ENCODE assay signal across 9 cellular contexts in the genomic region with DNA sequence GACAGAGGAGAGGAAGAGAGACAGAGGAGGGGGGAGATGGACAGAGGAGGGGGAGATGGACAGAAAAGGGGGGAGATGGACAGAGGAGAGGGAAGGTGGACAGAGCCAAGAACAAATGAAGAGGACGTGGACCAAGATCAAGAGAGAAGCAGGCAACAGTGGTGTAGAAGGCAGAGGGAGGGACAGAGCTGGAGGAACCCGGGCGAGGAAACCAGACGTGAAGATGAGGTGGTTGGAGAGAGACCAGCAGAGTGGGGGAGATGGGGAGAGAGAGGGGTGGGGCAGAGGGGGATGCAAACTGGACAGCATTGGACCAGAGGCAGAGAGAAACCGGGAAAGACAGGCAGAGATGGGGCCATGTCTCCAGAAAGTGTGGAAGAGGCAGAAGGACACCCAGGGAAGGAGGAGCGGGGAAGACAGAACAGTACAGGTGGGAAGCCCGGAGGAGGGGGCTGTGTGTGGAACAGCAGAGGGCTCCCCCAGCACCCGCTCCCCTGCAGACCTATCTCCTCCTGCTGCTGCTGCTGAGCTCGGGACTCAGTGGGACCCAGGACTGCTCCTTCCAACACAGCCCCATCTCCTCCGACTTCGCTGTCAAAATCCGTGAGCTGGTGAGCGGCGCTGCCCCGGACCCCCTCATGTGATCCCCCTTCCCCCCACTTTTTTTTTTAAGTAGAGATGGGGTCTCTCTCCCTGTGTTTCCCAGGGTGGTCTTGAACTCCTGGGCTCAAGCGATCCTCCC. TPM values are rescaled to one million over a fixed set of nuclear protein-coding genes. Genes with fewer than 3 reads are reported as not detected.
DNase-seq lines count a peak whose midpoint lies in the region; TF ChIP-seq lines count a peak whose summit lies in the region.
"Had no signal": no experiment of that assay in that cellular context is flagged by ENCODE, and none has a peak within 500 bp of the region (broad histone marks: within the 10 kb centered on the region; RNA-seq: fewer than 3 reads in every experiment).

No MANE protein-coding gene starts in this region.

- POLR2A ChIA-PET in CD4-positive, alpha-beta memory T cell (lab: Charles Lee; ENCODE audit: partially characterized antibody): interaction anchor here (0.6 to 4.8 kb wide), 16 partner anchors 8 to 310 kb away, joined by 3 to 79 read pairs (median 4); partner anchors contain the start of genes ALDH16A1, PIH1D1, PRMT1 and RPL13A

- H3K9ac ChIP-seq in duodenal mucosa (ENCODE audit: low read depth in 1 of 2, low read length in 2 of 2): peak overlapping the region; percentile 60 to 82
- H3K9ac ChIP-seq: parathyroid adenoma had no signal

- peak overlapping the region; percentile 96 for H3K27ac ChIP-seq in CD4-positive, alpha-beta memory T cell (ENCODE audit: low read depth, low read length)
- peak overlapping the region; percentile 85 for H3K27ac ChIP-seq in KOPT-K1 (ENCODE audit: low read depth, low read length, poor library complexity, severe bottlenecking)
- no peak overlapping the region for H3K27ac ChIP-seq in duodenal mucosa (ENCODE audit: low read depth, low read length)
- H3K27ac ChIP-seq in sigmoid colon: peak overlapping the region; percentile 77 to 84 (median 80)

- H3K27me3 ChIP-seq in CD4-positive, alpha-beta memory T cell (ENCODE audit: insufficient read depth, low read length): no peaks in the 10 kb centered on the region
- H3K27me3 ChIP-seq in duodenal mucosa (ENCODE audit: control insufficient read depth in 1 of 2, insufficient read depth in 2 of 2, low read length in 2 of 2): no peaks in the 10 kb centered on the region
- no peaks in the 10 kb centered on the region for H3K27me3 ChIP-seq in sigmoid colon

- DNase-seq in CD4-positive, alpha-beta memory T cell: peak in 2 of 5 donors; percentile 26 to 32
- DNase-seq in sigmoid colon (no peak), NCI-H2227 (lab: John Stamatoyannopoulos, UW; ENCODE audit: unreplicated experiment) (no peak), SIG-M5 treated with dmso at 0.1 percent for 504 hours (lab: John Stamatoyannopoulos, UW; ENCODE audit: unreplicated experiment) (no peak), DMS53 treated with DMSO at 0.1 percent for 48 hours (lab: John Stamatoyannopoulos, UW; ENCODE audit: unreplicated experiment) (no peak)
- no peak for DNase-seq in activated effector memory CD4-positive, alpha-beta T cell treated with Interleukin-2 at 50 U/mL for 16 hours

- H3K36me3 Mint-ChIP-seq in CD4-positive, alpha-beta memory T cell: peaks cover 16 to 27% of the 10 kb centered on the region in 2 donors

- no peak for TF ChIP-seq EP300 in sigmoid colon (IDR thresholded peaks at IDR 0.05)

- peak overlapping the region; percentile 91 to 99 (median 98) for H3K27ac Mint-ChIP-seq in CD4-positive, alpha-beta memory T cell

- 63 to 66% methylated on average over 16 of the region's 16 CpGs for WGBS in sigmoid colon, 2 donors

- H3K4me3 ChIP-seq in CD4-positive, alpha-beta memory T cell (ENCODE audit: low read length in 2 of 2): peak overlapping the region; percentile 77 to 94
- H3K4me3 ChIP-seq in duodenal mucosa (ENCODE audit: low read depth in 1 of 2, low read length in 2 of 2) (peak overlapping the region; percentile 67 to 81), sigmoid colon (peak overlapping the region in 1 of 4 donors; percentile 75)

- CTCF ChIA-PET in CD4-positive, alpha-beta memory T cell (lab: Charles Lee; ENCODE audit: partially characterized antibody): interaction anchor here (0.5 to 2.2 kb wide), 21 partner anchors 9 to 202 kb away, joined by 3 to 14 read pairs (median 5); partner anchors contain the start of genes ALDH16A1, PIH1D1 and PRMT1

- no peak for TF ChIP-seq POLR2A in sigmoid colon (IDR thresholded peaks at IDR 0.05)

- intact Hi-C loops in CD4-positive, alpha-beta memory T cell (cut with micrococcal nuclease): loop anchor here (2.0 kb wide), 1 partner anchor 209 kb away; no protein-coding TSS in a partner anchor
- intact Hi-C loops in sigmoid colon (cut with DNase I): loop anchor here (10.0 kb wide), 1 partner anchor 841 kb away; the partner anchor contains the start of gene DBP

- peaks cover 65% of the 10 kb centered on the region for H3K4me1 ChIP-seq in CD4-positive, alpha-beta memory T cell (ENCODE audit: insufficient read depth, low read length)
- peaks cover 4 to 11% of the 10 kb centered on the region in 2 donors for H3K4me1 ChIP-seq in duodenal mucosa (ENCODE audit: control insufficient read depth in 1 of 2, insufficient read depth in 2 of 2, low read length in 2 of 2)
- peaks cover 0 to 27% (median 16%) of the 10 kb centered on the region in 4 donors for H3K4me1 ChIP-seq in sigmoid colon

- H3K4me1 Mint-ChIP-seq in CD4-positive, alpha-beta memory T cell: peaks cover 20 to 67% (median 36%) of the 10 kb centered on the region in 4 donors

- no peak for TF ChIP-seq CTCF in sigmoid colon (IDR thresholded peaks at IDR 0.05)

- H3K36me3 ChIP-seq in CD4-positive, alpha-beta memory T cell (ENCODE audit: insufficient read depth, low read length): peaks cover 23% of the 10 kb centered on the region
- no peaks in the 10 kb centered on the region; the same call in 1 of the 2 replicates for H3K36me3 ChIP-seq in KOPT-K1 (ENCODE audit: insufficient read depth, low read length)
- peaks cover 0 to under 1% of the 10 kb centered on the region in 2 donors for H3K36me3 ChIP-seq in duodenal mucosa (ENCODE audit: control insufficient read depth in 1 of 2, insufficient read depth in 2 of 2, low read length in 2 of 2)
- H3K36me3 ChIP-seq in sigmoid colon: no peaks in the 10 kb centered on the region

- H3K4me3 Mint-ChIP-seq in CD4-positive, alpha-beta memory T cell: peak overlapping the region; percentile 90 to 99 (median 94)

- no peaks in the 10 kb centered on the region for H3K9me3 ChIP-seq in CD4-positive, alpha-beta memory T cell (ENCODE audit: control insufficient read depth in 1 of 2, low read length in 2 of 2)
- H3K9me3 ChIP-seq in KOPT-K1 (ENCODE audit: insufficient read depth, low read length, poor library complexity, severe bottlenecking): no peaks in the 10 kb centered on the region
- H3K9me3 ChIP-seq in duodenal mucosa (ENCODE audit: control insufficient read depth in 1 of 2, low read length in 2 of 2): no peaks in the 10 kb centered on the region
- no peaks in the 10 kb centered on the region for H3K9me3 ChIP-seq in sigmoid colon

- H3K9me3 Mint-ChIP-seq in CD4-positive, alpha-beta memory T cell: no peaks in the 10 kb centered on the region

- H3K27me3 Mint-ChIP-seq in CD4-positive, alpha-beta memory T cell: no peaks in the 10 kb centered on the region

RNA-seq across cellular contexts. Expression of gene FLT3LG, which starts 1.3 kb away (rescaled TPM):
- total RNA-seq in CD4-positive, alpha-beta memory T cell: 100 to 1,000 TPM; 114 to 115 TPM
- 100 to 1,000 TPM; 145 to 252 TPM for polyA plus RNA-seq in CD4-positive, alpha-beta memory T cell
- total RNA-seq in sigmoid colon: 10 to 100 TPM in 1 of 4 donors, 1 to 10 TPM in 3; 4.6 to 11.1 (median 6.1) TPM
- polyA plus RNA-seq in sigmoid colon: 10 to 100 TPM in 2 of 3 donors, 1 to 10 TPM in 1; 2.1 to 18.6 (median 14.9) TPM

RNA-seq across cellular contexts. Expression of gene RPL13A, which starts 12.0 kb away (rescaled TPM):
- 1,000 to 10,000 TPM; 5,517 to 5,661 TPM for total RNA-seq in CD4-positive, alpha-beta memory T cell
- polyA plus RNA-seq in CD4-positive, alpha-beta memory T cell: 1,000 to 10,000 TPM; 1,827 to 3,046 TPM
- total RNA-seq in sigmoid colon: 1,000 to 10,000 TPM; 2,552 to 5,599 (median 4,191) TPM
- 1,000 to 10,000 TPM; 4,070 to 6,094 (median 4,207) TPM for polyA plus RNA-seq in sigmoid colon

RNA-seq across cellular contexts. Expression of gene RPS11, which starts 20.9 kb away (rescaled TPM):
- 1,000 to 10,000 TPM; 3,135 to 3,272 TPM for total RNA-seq in CD4-positive, alpha-beta memory T cell
- polyA plus RNA-seq in CD4-positive, alpha-beta memory T cell: 1,000 to 10,000 TPM; 1,691 to 2,012 TPM
- 1,000 to 10,000 TPM; 3,843 to 9,166 (median 6,008) TPM for total RNA-seq in sigmoid colon
- polyA plus RNA-seq in sigmoid colon: 1,000 to 10,000 TPM; 4,449 to 8,009 (median 5,043) TPM

RNA-seq across cellular contexts. Expression of gene ALDH16A1, which starts 22.3 kb away (rescaled TPM):
- total RNA-seq in CD4-positive, alpha-beta memory T cell: 10 to 100 TPM; 31.6 to 32.6 TPM
- polyA plus RNA-seq in CD4-positive, alpha-beta memory T cell: 10 to 100 TPM; 28.4 to 40.1 TPM
- total RNA-seq in sigmoid colon: 10 to 100 TPM; 14.1 to 25.3 (median 18.1) TPM
- polyA plus RNA-seq in sigmoid colon: 10 to 100 TPM; 14.3 to 44.2 (median 18.0) TPM

RNA-seq across cellular contexts. Expression of gene PIH1D1, which starts 23.7 kb away (rescaled TPM):
- total RNA-seq in CD4-positive, alpha-beta memory T cell: 100 to 1,000 TPM; 178 to 186 TPM
- 100 to 1,000 TPM in 1 of 2 donors, 10 to 100 TPM in 1; 87.2 to 124 TPM for polyA plus RNA-seq in CD4-positive, alpha-beta memory T cell
- 10 to 100 TPM; 62.9 to 99.6 (median 81.4) TPM for total RNA-seq in sigmoid colon
- 100 to 1,000 TPM in 1 of 3 donors, 10 to 100 TPM in 2; 63.6 to 105 (median 65.5) TPM for polyA plus RNA-seq in sigmoid colon

Comparison
In these comparisons a context has a peak if more than half of its experiments do, and no peak if none do; other contexts are left out.
1. RNA of gene FLT3LG, which starts 1.3 kb away (total RNA-seq): 114 to 115 TPM in CD4-positive, alpha-beta memory T cell; 4.6 to 11.1 TPM in sigmoid colon; every median in the first group is over 4 times any median in the second.